Comparison of ENCODE assay signal across 13 cellular contexts in the genomic region with DNA sequence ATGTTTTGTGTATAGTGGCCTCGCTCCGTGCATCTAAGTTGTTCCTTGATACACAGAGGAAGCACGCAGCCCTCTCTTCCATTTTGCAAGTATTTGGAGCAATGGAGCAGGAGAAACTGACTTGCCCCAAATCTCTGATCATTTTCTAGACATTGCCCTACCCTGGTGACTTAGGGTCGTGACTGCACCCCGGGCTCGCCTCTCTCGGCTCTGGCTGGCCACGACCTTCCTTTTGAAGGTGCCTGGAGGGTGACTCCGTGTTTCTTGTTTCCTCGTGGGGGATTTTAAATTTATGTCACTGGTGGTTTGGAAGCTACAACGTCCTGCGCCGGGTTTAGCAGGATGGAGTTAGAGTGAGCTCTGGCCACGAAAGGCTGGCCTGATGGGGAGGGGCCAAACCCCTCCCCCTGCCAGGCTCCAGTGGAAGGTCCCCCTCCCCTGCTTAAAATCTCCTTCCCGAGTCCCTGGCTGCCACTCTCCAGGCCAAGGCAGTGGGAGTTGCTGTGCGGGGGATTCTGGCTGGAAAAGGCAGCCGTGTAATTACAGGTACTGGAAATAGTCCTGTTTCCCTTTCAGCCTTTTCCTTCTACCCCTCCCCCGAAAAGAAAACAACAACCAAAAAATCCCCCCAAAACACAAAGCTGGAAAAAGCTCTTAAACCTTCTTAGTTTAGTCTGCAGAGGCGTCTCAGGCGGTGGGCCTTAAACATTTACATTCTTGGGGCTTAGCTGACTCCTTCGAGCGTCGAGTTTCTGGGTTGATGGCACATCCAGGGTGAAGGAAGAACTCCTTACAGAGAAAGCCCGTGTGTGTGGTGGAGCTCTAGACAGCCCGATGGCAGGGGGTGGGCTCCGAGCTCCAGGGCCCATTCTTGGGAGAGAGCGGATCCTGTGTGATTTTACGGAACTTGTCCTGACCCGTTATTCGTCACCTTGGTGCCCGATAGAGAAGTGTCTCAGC. TPM values are rescaled to one million over a fixed set of nuclear protein-coding genes. Genes with fewer than 3 reads are reported as not detected.
A peak's percentile ranks its signal among the peaks of the same experiment; 100 is the strongest.
DNase-seq lines count a peak whose midpoint lies in the region; ATAC-seq and TF ChIP-seq lines count a peak whose summit lies in the region.
"Had no signal": no experiment of that assay in that cellular context is flagged by ENCODE, and none has a peak within 500 bp of the region (broad histone marks: within the 10 kb centered on the region; RNA-seq: fewer than 3 reads in every experiment).

No MANE protein-coding gene starts in this region.

- no peak for DNase-seq in chondrocyte (ENCODE audit: low spot score)
- peak; percentile 76 for DNase-seq in left kidney (ENCODE audit: low read depth, low spot score)
- DNase-seq in thoracic aorta (ENCODE audit: low spot score), result no peak
- no peak for DNase-seq in naive thymus-derived CD4-positive, alpha-beta T cell
- no peak for DNase-seq in T1000 (lab: John Stamatoyannopoulos, UW)
- DNase-seq: activated CD4-positive, alpha-beta T cell treated with anti-CD3 and anti-CD28 coated beads for 48 hours; activated T-cell treated with anti-CD3 and anti-CD28 coated beads, Interleukin-2, amount 50 U/mL, for 48 hours; CD8-positive, alpha-beta T cell; Kasumi-1; T-helper 1 cell had no signal

- intact Hi-C loops in naive thymus-derived CD4-positive, alpha-beta T cell (cut with micrococcal nuclease), result no loop called here

- H3K4me3 ChIP-seq in thoracic aorta, result peak overlapping the region; percentile 35
- H3K4me3 ChIP-seq in naive thymus-derived CD4-positive, alpha-beta T cell (ENCODE audit: low read length), result no peak overlapping the region
- H3K4me3 ChIP-seq: heart left ventricle had no signal

- CTCF ChIA-PET in naive thymus-derived CD4-positive, alpha-beta T cell (lab: Charles Lee), result no interaction called here

- H3K27me3 Mint-ChIP-seq in IgD-negative memory B cell, result no peaks in the 10 kb centered on the region
- no peaks in the 10 kb centered on the region for H3K27me3 Mint-ChIP-seq in chondrocyte (ENCODE audit: low read depth)
- H3K27me3 Mint-ChIP-seq in naive thymus-derived CD4-positive, alpha-beta T cell, result peaks cover 0 to 3% (median 0%) of the 10 kb centered on the region in 5 donors

- H3K9me3 ChIP-seq in thoracic aorta, result no peaks in the 10 kb centered on the region
- H3K9me3 ChIP-seq in naive thymus-derived CD4-positive, alpha-beta T cell (ENCODE audit: control insufficient read depth in 2 of 3, low read length in 3 of 3), result no peaks in the 10 kb centered on the region
- H3K9me3 ChIP-seq: heart left ventricle had no signal

- no peaks in the 10 kb centered on the region for H3K27me3 ChIP-seq in thoracic aorta (replicated peaks; ENCODE audit: insufficient read depth)
- no peaks in the 10 kb centered on the region for H3K27me3 ChIP-seq in naive thymus-derived CD4-positive, alpha-beta T cell (ENCODE audit: control insufficient read depth in 2 of 2, insufficient read depth in 2 of 2, low read length in 2 of 2)
- H3K27me3 ChIP-seq: heart left ventricle had no signal

- H3K27ac Mint-ChIP-seq in IgD-negative memory B cell (peak overlapping the region in 1 of 3 donors; percentile 86), chondrocyte (ENCODE audit: unreplicated experiment) (peak overlapping the region; percentile 99)
- H3K27ac Mint-ChIP-seq in naive thymus-derived CD4-positive, alpha-beta T cell, result peak overlapping the region in 1 of 9 donors; percentile 21
- H3K27ac Mint-ChIP-seq: CD8-positive, alpha-beta T cell had no signal

- H3K4me1 ChIP-seq in thoracic aorta (ENCODE audit: control insufficient read depth in 1 of 2, low read depth in 2 of 2), result peaks cover 65 to 98% of the 10 kb centered on the region in 2 donors
- no peaks in the 10 kb centered on the region for H3K4me1 ChIP-seq in naive thymus-derived CD4-positive, alpha-beta T cell (ENCODE audit: control insufficient read depth in 2 of 2, insufficient read depth in 2 of 2, low read length in 2 of 2)

- ATAC-seq in thoracic aorta (ENCODE audit: insufficient number of reproducible peaks, low FRiP score, low read depth) (no peak), HG02973 (IDR thresholded peaks at IDR 0.05; ENCODE audit: unreplicated experiment) (no peak)
- ATAC-seq in naive thymus-derived CD4-positive, alpha-beta T cell, result no peak
- ATAC-seq: CD8-positive, alpha-beta T cell; heart left ventricle had no signal

- POLR2A ChIA-PET in naive thymus-derived CD4-positive, alpha-beta T cell (lab: Charles Lee), result no interaction called here

- no peak for TF ChIP-seq CTCF in chondrocyte (IDR thresholded peaks at IDR 0.05)
- no peak for TF ChIP-seq CTCF in thoracic aorta (IDR thresholded peaks at IDR 0.05)

- H3K4me3 Mint-ChIP-seq in IgD-negative memory B cell (peak overlapping the region in 3 of 4 donors; percentile 4 to 86 (median 60)), chondrocyte (ENCODE audit: unreplicated experiment) (peak overlapping the region; percentile 53)
- no peak overlapping the region for H3K4me3 Mint-ChIP-seq in naive thymus-derived CD4-positive, alpha-beta T cell
- H3K4me3 Mint-ChIP-seq: CD8-positive, alpha-beta T cell had no signal

- H3K36me3 ChIP-seq in thoracic aorta, result no peaks in the 10 kb centered on the region
- no peaks in the 10 kb centered on the region for H3K36me3 ChIP-seq in naive thymus-derived CD4-positive, alpha-beta T cell (ENCODE audit: control insufficient read depth in 2 of 3, insufficient read depth in 3 of 3, low read length in 3 of 3)

- peak overlapping the region; percentile 45 to 67 for H3K27ac ChIP-seq in thoracic aorta
- H3K27ac ChIP-seq in naive thymus-derived CD4-positive, alpha-beta T cell (ENCODE audit: low read depth, low read length), result no peak overlapping the region

- peaks cover 1% of the 10 kb centered on the region for H3K36me3 Mint-ChIP-seq in IgD-negative memory B cell
- H3K36me3 Mint-ChIP-seq in chondrocyte (ENCODE audit: low read depth), result peaks cover 26% of the 10 kb centered on the region
- no peaks in the 10 kb centered on the region for H3K36me3 Mint-ChIP-seq in naive thymus-derived CD4-positive, alpha-beta T cell
- H3K36me3 Mint-ChIP-seq: CD8-positive, alpha-beta T cell had no signal

- H3K4me1 Mint-ChIP-seq in IgD-negative memory B cell (peaks cover 12 to 15% (median 12%) of the 10 kb centered on the region in 3 donors), chondrocyte (ENCODE audit: low read depth) (peaks cover 96% of the 10 kb centered on the region)
- H3K4me1 Mint-ChIP-seq in naive thymus-derived CD4-positive, alpha-beta T cell, result peaks cover 0 to 23% (median 13%) of the 10 kb centered on the region in 7 donors

- H3K9me3 Mint-ChIP-seq in IgD-negative memory B cell (no peaks in the 10 kb centered on the region), chondrocyte (ENCODE audit: low read depth) (no peaks in the 10 kb centered on the region)
- H3K9me3 Mint-ChIP-seq in naive thymus-derived CD4-positive, alpha-beta T cell, result peaks cover 0 to 2% (median 0%) of the 10 kb centered on the region in 11 donors
- H3K9me3 Mint-ChIP-seq: CD8-positive, alpha-beta T cell had no signal

RNA-seq across cellular contexts. Expression of a gene that starts 28.1 kb away (rescaled TPM):
- 1.8 TPM for polyA plus RNA-seq in IgD-negative memory B cell
- total RNA-seq in chondrocyte (164 to 184 TPM (median 173 TPM) in 3 replicates), thoracic aorta (100 to 1,000 TPM; 107 to 171 TPM)
- 10 to 100 TPM in 1 of 5 experiments, 1 to 10 TPM in 4; 1.8 to 10.3 (median 1.9) TPM for total RNA-seq in naive thymus-derived CD4-positive, alpha-beta T cell
- 1 to 10 TPM; 1.4 to 2.8 TPM for polyA plus RNA-seq in naive thymus-derived CD4-positive, alpha-beta T cell

Comparison
In these comparisons a context has a peak if more than half of its experiments do, and no peak if none do; other contexts are left out.
1. H3K4me3 Mint-ChIP-seq: peak in IgD-negative memory B cell (3 of 4) and chondrocyte (single experiment); none in naive thymus-derived CD4-positive, alpha-beta T cell (0 of 10).
2. RNA of a gene that starts 28.1 kb away (total RNA-seq): 164 to 184 TPM in chondrocyte and 107 to 171 TPM in thoracic aorta; 1.8 to 10.3 TPM in naive thymus-derived CD4-positive, alpha-beta T cell; every median in the first group is over 4 times any median in the second.